In genomic region chr9:37963936-37964739, GRCh38 we compare ENCODE assay signal across 8 cellular contexts.
DNase-seq lines count a peak whose midpoint lies in the region; ATAC-seq, FAIRE-seq and TF ChIP-seq lines count a peak whose summit lies in the region.

No MANE protein-coding gene starts in this region.

- TF ChIP-seq CTCF in astrocyte (IDR thresholded peaks at IDR 0.05; ENCODE audit: insufficient read depth, low read depth, low read length) (no peak), keratinocyte (optimal IDR thresholded peaks at IDR 0.05 in 1 of 3, IDR thresholded peaks at IDR 0.05 in 1 of 3, conservative IDR thresholded peaks at IDR 0.05 in 1 of 3; ENCODE audit: extremely low read depth in 1 of 3, insufficient read depth in 2 of 3, low read length in 3 of 3) (no peak), tibial nerve (IDR thresholded peaks at IDR 0.05) (no peak)

- H3K9me1 ChIP-seq in keratinocyte (ENCODE audit: control insufficient read depth, extremely low read depth, insufficient read depth, low read length), result peaks cover 6% of the 10 kb centered on the region

- H3K4me3 Mint-ChIP-seq in astrocyte (ENCODE audit: unreplicated experiment), result no peak overlapping the region

- H3K4me2 ChIP-seq in astrocyte (ENCODE audit: low read length), result peak overlapping the region; percentile 75
- H3K4me2 ChIP-seq in keratinocyte (ENCODE audit: control insufficient read depth, extremely low read depth, insufficient read depth, low read depth, low read length), result peak overlapping the region; percentile 67

- H3K4me1 ChIP-seq in astrocyte (ENCODE audit: insufficient read depth, low read length), result peaks cover 51% of the 10 kb centered on the region
- H3K4me1 ChIP-seq in keratinocyte (ENCODE audit: control insufficient read depth, extremely low read depth, insufficient read depth, low read length), result peaks cover 58% of the 10 kb centered on the region
- H3K4me1 ChIP-seq in tibial nerve, result peaks cover 0 to 33% (median 11%) of the 10 kb centered on the region in 4 donors

- H3K9me3 ChIP-seq in astrocyte (ENCODE audit: insufficient read depth, low read depth, low read length) (no peaks in the 10 kb centered on the region), keratinocyte (ENCODE audit: control insufficient read depth, low read depth, low read length) (no peaks in the 10 kb centered on the region), tibial nerve (no peaks in the 10 kb centered on the region)

- H3K36me3 Mint-ChIP-seq in astrocyte (ENCODE audit: low read depth, unreplicated experiment), result peaks cover 36% of the 10 kb centered on the region

- peaks cover 46% of the 10 kb centered on the region for H3K4me1 Mint-ChIP-seq in astrocyte (ENCODE audit: low read depth, unreplicated experiment)

- no peaks in the 10 kb centered on the region for H3K9me3 Mint-ChIP-seq in astrocyte (ENCODE audit: unreplicated experiment)

- peaks cover 71% of the 10 kb centered on the region for H3K79me2 ChIP-seq in astrocyte (ENCODE audit: insufficient read depth, low read length)
- H3K79me2 ChIP-seq in keratinocyte (ENCODE audit: control insufficient read depth, insufficient read depth, low read length), result peaks cover 33% of the 10 kb centered on the region

- peak overlapping the region; percentile 73 for H3K9ac ChIP-seq in astrocyte (ENCODE audit: low read length)
- peak overlapping the region; percentile 42 for H3K9ac ChIP-seq in keratinocyte (ENCODE audit: control insufficient read depth, extremely low read depth, insufficient read depth, low read length)

- H4K20me1 ChIP-seq in astrocyte (ENCODE audit: insufficient read depth, low read length) (peaks cover 14% of the 10 kb centered on the region), keratinocyte (ENCODE audit: control insufficient read depth, extremely low read depth, insufficient read depth, low read length) (no peaks in the 10 kb centered on the region)

- H3K27me3 ChIP-seq in astrocyte (ENCODE audit: insufficient read depth, low read length) (no peaks in the 10 kb centered on the region), keratinocyte (ENCODE audit: control insufficient read depth, extremely low read depth, insufficient read depth, low read length) (no peaks in the 10 kb centered on the region), tibial nerve (no peaks in the 10 kb centered on the region)

- dilution Hi-C loops in keratinocyte (cut with MboI; ENCODE audit: extremely low pct_ligation_motif_present, low sequenced_read_pairs), result no loop called here

- no peaks in the 10 kb centered on the region for H3K27me3 Mint-ChIP-seq in astrocyte (ENCODE audit: low read depth, unreplicated experiment)

- WGBS in tibial nerve, 2 donors, result 31 to 41% methylated on average over 15 of the region's 15 CpGs

- H3K27ac ChIP-seq in astrocyte (ENCODE audit: low read depth, low read length), result peak overlapping the region; percentile 95
- H3K27ac ChIP-seq in keratinocyte (ENCODE audit: control insufficient read depth, insufficient read depth, low read length), result peak overlapping the region; percentile 68
- peak overlapping the region in 2 of 4 donors; percentile 72 to 77 for H3K27ac ChIP-seq in tibial nerve

- H2AFZ ChIP-seq in astrocyte (ENCODE audit: low read depth, low read length), result no peak overlapping the region
- H2AFZ ChIP-seq in keratinocyte (ENCODE audit: control insufficient read depth, low read length), result no peak overlapping the region

- DNase-seq in AG08396 (ENCODE audit: low spot score) (peak; percentile 68), NCI-H146 (lab: John Stamatoyannopoulos, UW) (peak; percentile 88), astrocyte (ENCODE audit: low read depth) (peak; percentile 99), keratinocyte (ENCODE audit: low read depth, low spot score) (peak; percentile 76), tibial nerve (ENCODE audit: low spot score in 2 of 2) (peak; percentile 20 to 38), KG1 (lab: John Stamatoyannopoulos, UW) (no peak)

- H3K4me3 ChIP-seq in astrocyte (ENCODE audit: insufficient read depth, low read depth, low read length) (peak overlapping the region; percentile 21), keratinocyte (ENCODE audit: control insufficient read depth in 2 of 3, extremely low read depth in 1 of 3, insufficient read depth in 2 of 3, low read depth in 1 of 3, low read length in 3 of 3) (peak overlapping the region in 1 of 3 experiments; percentile 13), tibial nerve (no peak overlapping the region)

- no peaks in the 10 kb centered on the region for H3K36me3 ChIP-seq in astrocyte (ENCODE audit: insufficient read depth, low read length)
- peaks cover 7 to 10% of the 10 kb centered on the region in 2 experiments for H3K36me3 ChIP-seq in keratinocyte (ENCODE audit: control insufficient read depth in 2 of 2, extremely low read depth in 1 of 2, insufficient read depth in 2 of 2, low read length in 2 of 2)
- H3K36me3 ChIP-seq in tibial nerve, result no peaks in the 10 kb centered on the region

- no peak for FAIRE-seq in astrocyte (lab: Jason Lieb, UNC)
- FAIRE-seq in keratinocyte (lab: Jason Lieb, UNC), result peak; percentile 48

- peak overlapping the region; percentile 80 for H3K27ac Mint-ChIP-seq in astrocyte (ENCODE audit: unreplicated experiment)

- ATAC-seq in HG03280 (IDR thresholded peaks at IDR 0.05; ENCODE audit: unreplicated experiment), result no peak
- ATAC-seq in GM19452 (IDR thresholded peaks at IDR 0.05; ENCODE audit: unreplicated experiment), result no peak

- no peak for TF ChIP-seq POLR2A in tibial nerve (IDR thresholded peaks at IDR 0.05)

- peak in 1 of 2 donors; percentile 28 for TF ChIP-seq EP300 in tibial nerve (IDR thresholded peaks at IDR 0.05)
